In the genomic region with DNA sequence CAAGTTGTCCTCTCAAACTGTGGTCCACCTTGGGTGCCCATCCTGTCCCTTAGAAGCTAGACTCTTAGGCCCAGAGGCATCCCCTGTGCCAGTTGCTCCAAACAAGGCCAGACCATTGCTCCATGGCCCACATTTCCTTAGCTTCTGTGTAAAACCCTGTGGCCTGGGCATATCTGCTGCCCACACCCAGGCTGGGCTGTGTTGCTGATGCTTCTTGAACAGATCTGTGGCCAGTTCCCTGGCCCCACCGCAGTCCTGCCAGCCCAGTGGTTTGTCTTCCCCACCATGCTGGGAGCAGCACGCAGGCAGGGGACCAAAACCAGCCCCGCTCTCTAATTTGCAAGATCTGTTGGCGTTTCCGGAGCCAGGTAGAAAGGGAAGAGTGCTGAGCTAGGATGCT, we compare ENCODE assay signal across 18 cellular contexts.
"Had no signal": no experiment of that assay in that cellular context is flagged by ENCODE, and none has a peak within 500 bp of the region (broad histone marks: within the 10 kb centered on the region; RNA-seq: fewer than 3 reads in every experiment).

No MANE protein-coding gene starts in this region.

- DNase-seq: activated naive CD4-positive, alpha-beta T cell treated with anti-CD3 and anti-CD28 coated beads, Interleukin-2, amount 10 ng/mL, durations not matched to agents 7 days and 5 days; endodermal cell; erythroblast; gastrocnemius medialis; heart left ventricle; left cardiac atrium; mucosa of descending colon; naive thymus-derived CD4-positive, alpha-beta T cell; uterus had no signal

- H3K4me3 Mint-ChIP-seq: activated naive CD4-positive, alpha-beta T cell treated with anti-CD3 and anti-CD28 coated beads, Interleukin-2, amount 10 ng/mL, durations not matched to agents 7 days and 5 days; activated T-helper 17 cell treated with anti-CD3 and anti-CD28 coated beads, Interleukin-2, amount 50 U/mL, for 72 hours; endodermal cell; naive thymus-derived CD4-positive, alpha-beta T cell; stimulated activated effector memory CD8-positive, alpha-beta T cell treated with anti-CD3 and anti-CD28 coated beads, Interleukin-12 subunit alpha, Interleukin-12 subunit beta, amount 100 ng/mL, for 72 hours; T-helper 2 cell treated with Interferon-gamma antibody and Interleukin-4, amounts not matched to agents 5 μg/mL and 100 μg/mL, for 36 hours had no signal

- H3K27me3 ChIP-seq: ascending aorta, breast epithelium, gastrocnemius medialis, heart left ventricle, neutrophil, uterus had no signal

- H3K4me1 ChIP-seq: ascending aorta, breast epithelium, gastrocnemius medialis, uterus had no signal

- ATAC-seq: activated CD4-positive, CD25-positive, alpha-beta regulatory T cell treated with anti-CD3 and anti-CD28 coated beads, Interleukin-2, amount 50 U/mL, for 24 hours; activated T-helper 17 cell treated with anti-CD3 and anti-CD28 coated beads, Interleukin-2, amount 50 U/mL, for 72 hours; gastrocnemius medialis; mucosa of descending colon; naive thymus-derived CD4-positive, alpha-beta T cell had no signal

- H3K27ac ChIP-seq: ascending aorta, breast epithelium, gastrocnemius medialis, neutrophil, thoracic aorta, uterus had no signal

- H3K27ac Mint-ChIP-seq: activated naive CD4-positive, alpha-beta T cell treated with anti-CD3 and anti-CD28 coated beads, Interleukin-2, amount 10 ng/mL, durations not matched to agents 7 days and 5 days; activated T-helper 17 cell treated with anti-CD3 and anti-CD28 coated beads, Interleukin-2, amount 50 U/mL, for 72 hours; stimulated activated effector memory CD8-positive, alpha-beta T cell treated with anti-CD3 and anti-CD28 coated beads, Interleukin-12 subunit alpha, Interleukin-12 subunit beta, amount 100 ng/mL, for 72 hours; T-helper 2 cell treated with Interferon-gamma antibody and Interleukin-4, amounts not matched to agents 5 μg/mL and 100 μg/mL, for 36 hours had no signal

- H3K9me3 ChIP-seq: ascending aorta, breast epithelium, gastrocnemius medialis, mucosa of descending colon, neutrophil, thoracic aorta, uterus had no signal

- H3K36me3 Mint-ChIP-seq: activated naive CD4-positive, alpha-beta T cell treated with anti-CD3 and anti-CD28 coated beads, Interleukin-2, amount 10 ng/mL, durations not matched to agents 7 days and 5 days; naive thymus-derived CD4-positive, alpha-beta T cell; stimulated activated effector memory CD8-positive, alpha-beta T cell treated with anti-CD3 and anti-CD28 coated beads, Interleukin-12 subunit alpha, Interleukin-12 subunit beta, amount 100 ng/mL, for 72 hours had no signal

- H3K9me3 Mint-ChIP-seq: activated naive CD4-positive, alpha-beta T cell treated with anti-CD3 and anti-CD28 coated beads, Interleukin-2, amount 10 ng/mL, durations not matched to agents 7 days and 5 days; activated T-helper 17 cell treated with anti-CD3 and anti-CD28 coated beads, Interleukin-2, amount 50 U/mL, for 72 hours; stimulated activated effector memory CD8-positive, alpha-beta T cell treated with anti-CD3 and anti-CD28 coated beads, Interleukin-12 subunit alpha, Interleukin-12 subunit beta, amount 100 ng/mL, for 72 hours; T-helper 2 cell treated with Interferon-gamma antibody and Interleukin-4, amounts not matched to agents 5 μg/mL and 100 μg/mL, for 36 hours had no signal

- H3K36me3 ChIP-seq: breast epithelium, gastrocnemius medialis, heart left ventricle, neutrophil, thoracic aorta, uterus had no signal

- H3K4me3 ChIP-seq: ascending aorta, breast epithelium, gastrocnemius medialis, heart left ventricle, lung, mucosa of descending colon, thoracic aorta, uterus had no signal

- H3K4me1 Mint-ChIP-seq: activated T-helper 17 cell treated with anti-CD3 and anti-CD28 coated beads, Interleukin-2, amount 50 U/mL, for 72 hours; stimulated activated effector memory CD8-positive, alpha-beta T cell treated with anti-CD3 and anti-CD28 coated beads, Interleukin-12 subunit alpha, Interleukin-12 subunit beta, amount 100 ng/mL, for 72 hours had no signal
